8 cellular contexts compared by ENCODE assay signal in genomic region chr9:134406366-134407122, GRCh38.
DNase-seq lines count a peak whose midpoint lies in the region; ATAC-seq and TF ChIP-seq lines count a peak whose summit lies in the region.

No MANE protein-coding gene starts in this region.

- H3K27ac Mint-ChIP-seq in natural killer cell treated with Interleukin-12 subunit alpha and Interleukin-12 subunit beta and Interleukin-15 and Interleukin-18, amount 100 ng/mL, for 72 hours: peak overlapping the region; percentile 43 to 77
- H3K27ac Mint-ChIP-seq in Caco-2 (ENCODE audit: unreplicated experiment): no peak overlapping the region

- H3K4me3 ChIP-seq in BLaER1 (peak overlapping the region; percentile 29; the same call in 1 of the 2 replicates), choroid plexus epithelial cell (ENCODE audit: low read depth, low read length) (peak overlapping the region; percentile 43), Caco-2 (ENCODE audit: low read depth, low read length) (no peak overlapping the region), mucosa of descending colon (no peak overlapping the region)
- peak overlapping the region; percentile 65 for H3K4me3 ChIP-seq in Jurkat, Clone E6-1 (ENCODE audit: low read length)

- H3K27me3 ChIP-seq in BLaER1: no peaks in the 10 kb centered on the region
- H3K27me3 ChIP-seq in Caco-2 (replicated peaks; ENCODE audit: control insufficient read depth, insufficient read depth, low read length): no peaks in the 10 kb centered on the region

- H3K4me3 Mint-ChIP-seq in natural killer cell treated with Interleukin-12 subunit alpha and Interleukin-12 subunit beta and Interleukin-15 and Interleukin-18, amount 100 ng/mL, for 72 hours: peak overlapping the region; percentile 70
- no peak overlapping the region for H3K4me3 Mint-ChIP-seq in Caco-2 (ENCODE audit: unreplicated experiment)

- H3K9me3 Mint-ChIP-seq in natural killer cell treated with Interleukin-12 subunit alpha and Interleukin-12 subunit beta and Interleukin-15 and Interleukin-18, amount 100 ng/mL, for 72 hours: no peaks in the 10 kb centered on the region
- H3K9me3 Mint-ChIP-seq in Caco-2 (ENCODE audit: unreplicated experiment): no peaks in the 10 kb centered on the region

- TF ChIP-seq CTCF in choroid plexus epithelial cell (conservative IDR thresholded peaks at IDR 0.05; ENCODE audit: low read depth, low read length) (no peak), Caco-2 (IDR thresholded peaks at IDR 0.05; ENCODE audit: insufficient read depth in 1 of 2, low read depth in 1 of 2, low read length in 1 of 2, severe bottlenecking in 1 of 2, unreplicated experiment in 1 of 2) (no peak), mucosa of descending colon (IDR thresholded peaks at IDR 0.05) (no peak)

- peaks cover 100% of the 10 kb centered on the region for H4K20me1 ChIP-seq in BLaER1

- BruUV-seq in Caco-2 (replicated peaks; lab: Mats Ljungman, UMichigan): no TSS peak

- peak overlapping the region; percentile 92 for H3K4me2 ChIP-seq in BLaER1

- peaks cover 0 to 2% of the 10 kb centered on the region in 2 donors for H3K27me3 Mint-ChIP-seq in natural killer cell treated with Interleukin-12 subunit alpha and Interleukin-12 subunit beta and Interleukin-15 and Interleukin-18, amount 100 ng/mL, for 72 hours
- no peaks in the 10 kb centered on the region for H3K27me3 Mint-ChIP-seq in Caco-2 (ENCODE audit: insufficient read depth, unreplicated experiment)

- POLR2A ChIA-PET in Caco-2 (lab: Charles Lee): no interaction called here

- ATAC-seq in natural killer cell treated with Interleukin-12 subunit alpha and Interleukin-12 subunit beta and Interleukin-15 and Interleukin-18, amount 100 ng/mL, for 72 hours: no peak
- ATAC-seq in HG03469 (IDR thresholded peaks at IDR 0.05; ENCODE audit: unreplicated experiment) (no peak), mucosa of descending colon (no peak), GM21423 (IDR thresholded peaks at IDR 0.05; ENCODE audit: unreplicated experiment) (no peak)

- no peak for DNase-seq in Jurkat, Clone E6-1 (ENCODE audit: low read depth, low spot score)
- DNase-seq in choroid plexus epithelial cell (ENCODE audit: low read depth): no peak
- no peak for DNase-seq in natural killer cell treated with Interleukin-12 subunit alpha and Interleukin-12 subunit beta and Interleukin-15 and Interleukin-18, amount 100 ng/mL, for 72 hours (ENCODE audit: low spot score)
- DNase-seq in Caco-2: no peak
- no peak for DNase-seq in mucosa of descending colon

- no peaks in the 10 kb centered on the region for H3K9me3 ChIP-seq in BLaER1
- H3K9me3 ChIP-seq in Caco-2: no peaks in the 10 kb centered on the region
- no peaks in the 10 kb centered on the region for H3K9me3 ChIP-seq in mucosa of descending colon

- no peak overlapping the region for H3K27ac ChIP-seq in BLaER1

- peaks cover 36% of the 10 kb centered on the region in 2 donors for H3K4me1 Mint-ChIP-seq in natural killer cell treated with Interleukin-12 subunit alpha and Interleukin-12 subunit beta and Interleukin-15 and Interleukin-18, amount 100 ng/mL, for 72 hours (ENCODE audit: low read depth in 2 of 2)
- no peaks in the 10 kb centered on the region for H3K4me1 Mint-ChIP-seq in Caco-2 (ENCODE audit: low read depth, unreplicated experiment)

- H3K36me3 Mint-ChIP-seq in natural killer cell treated with Interleukin-12 subunit alpha and Interleukin-12 subunit beta and Interleukin-15 and Interleukin-18, amount 100 ng/mL, for 72 hours: no peaks in the 10 kb centered on the region
- peaks cover 37% of the 10 kb centered on the region for H3K36me3 Mint-ChIP-seq in Caco-2 (ENCODE audit: insufficient read depth, unreplicated experiment)

- H3K4me1 ChIP-seq in BLaER1 (peaks cover 94% of the 10 kb centered on the region), Caco-2 (peaks cover 1% of the 10 kb centered on the region), mucosa of descending colon (ENCODE audit: low read depth) (peaks cover 42% of the 10 kb centered on the region)

- intact Hi-C loops in Caco-2 (cut with micrococcal nuclease; ENCODE audit: unreplicated experiment): no loop called here
- intact Hi-C loops in mucosa of descending colon (cut with DNase I, micrococcal nuclease): no loop called here

- CTCF ChIA-PET in Caco-2 (lab: Charles Lee): no interaction called here

- no peak overlapping the region for H3K9ac ChIP-seq in BLaER1

- peaks cover 46% of the 10 kb centered on the region for H3K36me3 ChIP-seq in BLaER1
- peaks cover 1% of the 10 kb centered on the region; the same call in 1 of the 2 replicates for H3K36me3 ChIP-seq in Caco-2 (ENCODE audit: control insufficient read depth, insufficient read depth, low read length)
- H3K36me3 ChIP-seq in mucosa of descending colon (ENCODE audit: low read depth): no peaks in the 10 kb centered on the region

Comparison
In these comparisons a context has a peak if more than half of its experiments do, and no peak if none do; other contexts are left out.
1. H3K4me3 ChIP-seq: peak in BLaER1 (single experiment), Jurkat, Clone E6-1 (single experiment) and choroid plexus epithelial cell (single experiment); none in Caco-2 (single experiment) and mucosa of descending colon (single experiment).